ENCODE assay signal across 13 cellular contexts in genomic region chr14:93006484-93007128, GRCh38.
DNase-seq lines count a peak whose midpoint lies in the region; ATAC-seq and TF ChIP-seq lines count a peak whose summit lies in the region.
"Had no signal": no experiment of that assay in that cellular context is flagged by ENCODE, and none has a peak within 500 bp of the region (broad histone marks: within the 10 kb centered on the region; RNA-seq: fewer than 3 reads in every experiment).

No MANE protein-coding gene starts in this region.

- peaks cover 25% of the 10 kb centered on the region for H3K9me3 Mint-ChIP-seq in glutamatergic neuron (ENCODE audit: unreplicated experiment)
- H3K9me3 Mint-ChIP-seq: activated CD4-positive, alpha-beta T cell treated with anti-CD3 and anti-CD28 coated beads, Interleukin-2, amount 10 ng/mL, durations not matched to agents 24 days and 14 days; activated naive CD8-positive, alpha-beta T cell treated with anti-CD3 and anti-CD28 coated beads for 36 hours had no signal

- peaks cover 58% of the 10 kb centered on the region for H3K4me1 Mint-ChIP-seq in glutamatergic neuron (ENCODE audit: low read depth, unreplicated experiment)

- H3K36me3 ChIP-seq in SJCRH30 (no peaks in the 10 kb centered on the region), subcutaneous abdominal adipose tissue (ENCODE audit: control insufficient read depth in 5 of 5, insufficient read depth in 5 of 5, low read length in 5 of 5) (no peaks in the 10 kb centered on the region)
- H3K36me3 ChIP-seq: suprapubic skin had no signal

- no peak for TF ChIP-seq CTCF in glutamatergic neuron (IDR thresholded peaks at IDR 0.05; ENCODE audit: partially characterized antibody, unreplicated experiment)

- H3K4me3 Mint-ChIP-seq in glutamatergic neuron (ENCODE audit: unreplicated experiment): peak overlapping the region; percentile 38
- H3K4me3 Mint-ChIP-seq: activated CD4-positive, alpha-beta T cell treated with anti-CD3 and anti-CD28 coated beads, Interleukin-2, amount 10 ng/mL, durations not matched to agents 24 days and 14 days; activated naive CD8-positive, alpha-beta T cell treated with anti-CD3 and anti-CD28 coated beads for 36 hours had no signal

- peak overlapping the region in 3 of 5 donors; percentile 23 to 78 (median 52) for H3K9ac ChIP-seq in subcutaneous abdominal adipose tissue (ENCODE audit: low read length in 5 of 5)

- DNase-seq in NCI-H1417 (lab: John Stamatoyannopoulos, UW) (peak in 2 of 3 experiments; percentile 13 to 41), NCI-H1417 treated with DMSO at 0.1 percent for 48 hours (lab: John Stamatoyannopoulos, UW) (no peak), SJCRH30 (peak in 1 of 2 experiments; percentile 41), glutamatergic neuron (no peak), DMS 273 (lab: John Stamatoyannopoulos, UW; ENCODE audit: unreplicated experiment) (no peak), ecto neural progenitor cell (ENCODE audit: low spot score) (no peak)
- DNase-seq: activated CD4-positive, alpha-beta T cell treated with anti-CD3 and anti-CD28 coated beads, Interleukin-2, amount 10 ng/mL, durations not matched to agents 24 days and 14 days; activated naive CD8-positive, alpha-beta T cell treated with anti-CD3 and anti-CD28 coated beads for 36 hours; Kasumi-1; mesendoderm had no signal

- peak overlapping the region; percentile 86 for H3K27ac Mint-ChIP-seq in glutamatergic neuron (ENCODE audit: unreplicated experiment)
- H3K27ac Mint-ChIP-seq: activated CD4-positive, alpha-beta T cell treated with anti-CD3 and anti-CD28 coated beads, Interleukin-2, amount 10 ng/mL, durations not matched to agents 24 days and 14 days; activated naive CD8-positive, alpha-beta T cell treated with anti-CD3 and anti-CD28 coated beads for 36 hours had no signal

- H3K9me3 ChIP-seq in SJCRH30 (replicated peaks) (no peaks in the 10 kb centered on the region), subcutaneous abdominal adipose tissue (ENCODE audit: control insufficient read depth in 5 of 5, low read length in 5 of 5) (no peaks in the 10 kb centered on the region)
- H3K9me3 ChIP-seq: suprapubic skin had no signal

- peaks cover 30% of the 10 kb centered on the region for H3K27me3 Mint-ChIP-seq in glutamatergic neuron (ENCODE audit: unreplicated experiment)
- H3K27me3 Mint-ChIP-seq: activated CD4-positive, alpha-beta T cell treated with anti-CD3 and anti-CD28 coated beads, Interleukin-2, amount 10 ng/mL, durations not matched to agents 24 days and 14 days; activated naive CD8-positive, alpha-beta T cell treated with anti-CD3 and anti-CD28 coated beads for 36 hours had no signal

- H3K27ac ChIP-seq in SJCRH30 (0 out of 2 replicates have a peak overlapping the region, but pooled peaks have one; percentile 14), subcutaneous abdominal adipose tissue (ENCODE audit: low read depth, low read length) (peak overlapping the region; percentile 90)
- H3K27ac ChIP-seq: suprapubic skin had no signal

- H3K27me3 ChIP-seq in SJCRH30: no peaks in the 10 kb centered on the region
- H3K27me3 ChIP-seq in subcutaneous abdominal adipose tissue (ENCODE audit: control insufficient read depth in 5 of 5, insufficient read depth in 4 of 5, low read length in 5 of 5): no peaks in the 10 kb centered on the region
- H3K27me3 ChIP-seq: suprapubic skin had no signal

- H3K36me3 Mint-ChIP-seq in glutamatergic neuron (ENCODE audit: unreplicated experiment): no peaks in the 10 kb centered on the region
- H3K36me3 Mint-ChIP-seq: activated naive CD8-positive, alpha-beta T cell treated with anti-CD3 and anti-CD28 coated beads for 36 hours had no signal

- H3K4me1 ChIP-seq in SJCRH30 (peaks cover 52% of the 10 kb centered on the region), subcutaneous abdominal adipose tissue (ENCODE audit: control insufficient read depth in 5 of 5, insufficient read depth in 5 of 5, low read length in 5 of 5) (peaks cover 38 to 90% (median 86%) of the 10 kb centered on the region in 5 donors)

- H3K4me3 ChIP-seq in SJCRH30: no peak overlapping the region
- no peak overlapping the region for H3K4me3 ChIP-seq in subcutaneous abdominal adipose tissue (ENCODE audit: low read depth in 1 of 5, low read length in 5 of 5)
- H3K4me3 ChIP-seq: suprapubic skin had no signal

- ATAC-seq in HG03135 (IDR thresholded peaks at IDR 0.05; ENCODE audit: unreplicated experiment): no peak

Comparison
In these comparisons a context has a peak if more than half of its experiments do, and no peak if none do; other contexts are left out.
1. DNase-seq: peak in NCI-H1417 (2 of 3); none in NCI-H1417 treated with DMSO at 0.1 percent for 48 hours (single experiment), glutamatergic neuron (single experiment), DMS 273 (single experiment) and ecto neural progenitor cell (single experiment).